In the genomic region with DNA sequence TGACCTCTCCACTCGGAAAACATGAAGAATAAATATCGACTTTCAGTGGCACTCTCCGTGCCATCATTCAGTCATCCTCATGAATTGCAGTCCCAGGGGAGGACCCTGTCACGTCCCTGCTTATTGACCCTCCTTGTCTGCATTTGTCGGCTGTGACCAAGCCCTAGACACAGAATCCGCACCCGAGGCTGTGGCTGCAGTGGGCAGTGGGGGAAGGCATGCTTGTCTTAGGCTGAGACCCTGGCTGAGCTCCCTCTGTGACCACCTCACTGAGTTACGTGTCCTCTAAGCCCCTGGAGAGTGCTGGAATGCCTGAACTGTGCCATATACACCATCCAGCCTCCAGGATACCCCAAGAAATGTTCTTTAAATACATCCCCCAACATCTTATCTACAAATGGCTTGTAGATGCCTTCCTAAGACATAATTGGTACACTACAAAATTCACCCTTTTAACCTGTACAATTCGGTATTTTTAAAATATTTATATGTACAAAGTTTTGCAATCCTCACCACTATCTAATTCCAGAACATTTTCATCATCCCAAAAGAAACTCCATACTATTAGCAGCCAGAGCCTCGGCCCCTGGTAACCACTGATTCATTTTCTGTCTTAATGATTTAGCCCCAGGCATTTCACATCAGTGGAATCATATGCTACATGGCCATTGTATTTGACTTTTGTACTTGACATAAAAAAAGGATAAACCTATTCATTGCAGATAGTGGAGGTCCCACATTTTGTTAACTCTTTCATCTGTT, we compare ENCODE assay signal across 16 cellular contexts.
DNase-seq lines count a peak whose midpoint lies in the region; ATAC-seq and TF ChIP-seq lines count a peak whose summit lies in the region.
"Had no signal": no experiment of that assay in that cellular context is flagged by ENCODE, and none has a peak within 500 bp of the region (broad histone marks: within the 10 kb centered on the region; RNA-seq: fewer than 3 reads in every experiment).

No MANE protein-coding gene starts in this region.

- no peaks in the 10 kb centered on the region for H3K9me2 ChIP-seq in GM23248 (ENCODE audit: insufficient read depth)
- H3K9me2 ChIP-seq: SK-N-SH had no signal

- H3K79me2 ChIP-seq in GM23248 (ENCODE audit: insufficient read depth): no peaks in the 10 kb centered on the region

- peak; percentile 83 for DNase-seq in GM23248
- peak; percentile 89 for DNase-seq in amniotic epithelial cell (ENCODE audit: low read depth)
- peak; percentile 28 to 66 for DNase-seq in foreskin keratinocyte
- no peak for DNase-seq in cerebellar nuclear complex (lab: John Stamatoyannopoulos, UW)
- no peak for DNase-seq in sigmoid colon
- DNase-seq: activated CD4-positive, alpha-beta T cell treated with anti-CD3 and anti-CD28 coated beads, Interleukin-2, amount 50 U/mL, for 1 hour; activated naive CD8-positive, alpha-beta T cell treated with anti-CD3 and anti-CD28 coated beads for 36 hours; activated T-cell treated with anti-CD3 and anti-CD28 coated beads, Interleukin-2, amount 50 U/mL, for 4 hours; NCI-H526 treated with DMSO at 0.1 percent for 48 hours; SK-N-SH; stimulated activated CD4-positive, alpha-beta T cell treated with anti-CD3 and anti-CD28 coated beads, Interleukin-1b, Interleukin-23, amount 100 ng/mL, for 48 hours; substantia nigra had no signal

- no peak for TF ChIP-seq EP300 in sigmoid colon (IDR thresholded peaks at IDR 0.05)

- H3K9me3 ChIP-seq in GM23248 (ENCODE audit: low read depth) (no peaks in the 10 kb centered on the region), subcutaneous abdominal adipose tissue (ENCODE audit: control insufficient read depth in 5 of 5, low read length in 5 of 5) (no peaks in the 10 kb centered on the region), sigmoid colon (peaks cover 0 to 2% (median 0%) of the 10 kb centered on the region in 4 donors)
- H3K9me3 ChIP-seq: SK-N-SH had no signal

- H3K27ac ChIP-seq in GM23248 (no peak overlapping the region), foreskin keratinocyte (no peak overlapping the region), subcutaneous abdominal adipose tissue (ENCODE audit: low read depth, low read length) (peak overlapping the region; percentile 81), sigmoid colon (no peak overlapping the region)
- H3K27ac ChIP-seq: BLaER1, cardiac muscle cell had no signal

- H3K27me3 ChIP-seq in GM23248 (replicated peaks; ENCODE audit: insufficient read depth) (no peaks in the 10 kb centered on the region), foreskin keratinocyte (no peaks in the 10 kb centered on the region), subcutaneous abdominal adipose tissue (ENCODE audit: control insufficient read depth in 5 of 5, insufficient read depth in 4 of 5, low read length in 5 of 5) (peaks cover 0 to 5% (median 0%) of the 10 kb centered on the region in 5 donors), sigmoid colon (no peaks in the 10 kb centered on the region)
- H3K27me3 ChIP-seq: BLaER1, cardiac muscle cell had no signal

- H3K4me1 ChIP-seq in GM23248 (ENCODE audit: insufficient read depth) (peaks cover 32% of the 10 kb centered on the region), foreskin keratinocyte (peaks cover 5% of the 10 kb centered on the region), subcutaneous abdominal adipose tissue (ENCODE audit: control insufficient read depth in 5 of 5, insufficient read depth in 5 of 5, low read length in 5 of 5) (peaks cover 9 to 32% (median 29%) of the 10 kb centered on the region in 5 donors), sigmoid colon (no peaks in the 10 kb centered on the region)

- H3K36me3 ChIP-seq in GM23248 (ENCODE audit: low read depth) (no peaks in the 10 kb centered on the region), subcutaneous abdominal adipose tissue (ENCODE audit: control insufficient read depth in 5 of 5, insufficient read depth in 5 of 5, low read length in 5 of 5) (no peaks in the 10 kb centered on the region), sigmoid colon (no peaks in the 10 kb centered on the region)
- H3K36me3 ChIP-seq: BLaER1, cardiac muscle cell had no signal

- H3K4me3 ChIP-seq in GM23248 (no peak overlapping the region), subcutaneous abdominal adipose tissue (ENCODE audit: low read depth in 1 of 5, low read length in 5 of 5) (peak overlapping the region in 1 of 5 donors; percentile 9), sigmoid colon (no peak overlapping the region)
- H3K4me3 ChIP-seq: BLaER1, cardiac muscle cell had no signal

- in situ Hi-C loops in GM23248 (cut with MboI): no loop called here

- H3F3A ChIP-seq in GM23248 (ENCODE audit: insufficient read depth): peaks cover 24% of the 10 kb centered on the region

- WGBS in GM23248 (ENCODE audit: low coverage in 1 of 2, low lambda C conversion rate in 2 of 2, missing lambda C conversion rate in 2 of 2), 2 experiments: 62 to 67% methylated on average over 10 of the region's 10 CpGs
- WGBS in sigmoid colon, 2 donors: 82 to 88% methylated on average over 10 of the region's 10 CpGs

- H4K20me1 ChIP-seq in GM23248 (ENCODE audit: insufficient read depth): no peaks in the 10 kb centered on the region
- H4K20me1 ChIP-seq: BLaER1 had no signal

- no peak for TF ChIP-seq CTCF in foreskin keratinocyte (conservative IDR thresholded peaks at IDR 0.05)
- TF ChIP-seq CTCF in sigmoid colon (IDR thresholded peaks at IDR 0.05): no peak

- peak overlapping the region; percentile 16 for H3K4me2 ChIP-seq in GM23248 (ENCODE audit: unreplicated experiment)
- H3K4me2 ChIP-seq: BLaER1 had no signal

- H2AFZ ChIP-seq in GM23248: no peak overlapping the region

- H3K9ac ChIP-seq in GM23248 (no peak overlapping the region), subcutaneous abdominal adipose tissue (ENCODE audit: low read length in 5 of 5) (no peak overlapping the region)
- H3K9ac ChIP-seq: BLaER1, SK-N-SH had no signal

- TF ChIP-seq POLR2A in sigmoid colon (IDR thresholded peaks at IDR 0.05): no peak

- intact Hi-C loops in sigmoid colon (cut with DNase I): no loop called here

- ATAC-seq in foreskin keratinocyte (no peak), GM18909 (IDR thresholded peaks at IDR 0.05; ENCODE audit: poor library complexity, unreplicated experiment) (no peak)
- ATAC-seq: activated T-cell treated with anti-CD3 and anti-CD28 coated beads, Interleukin-2, amount 50 U/mL, for 4 hours had no signal

Comparison
In these comparisons a context has a peak if more than half of its experiments do, and no peak if none do; other contexts are left out.
1. DNase-seq: peak in GM23248 (single experiment), amniotic epithelial cell (single experiment) and foreskin keratinocyte (2 of 2); none in cerebellar nuclear complex (0 of 2) and sigmoid colon (single experiment).